ENCODE assay signal across 18 cellular contexts in genomic region chr10:6037422-6037821, GRCh38. TPM values are rescaled to one million over a fixed set of nuclear protein-coding genes. Genes with fewer than 3 reads are reported as not detected.
A peak's percentile ranks its signal among the peaks of the same experiment; 100 is the strongest.
DNase-seq lines count a peak whose midpoint lies in the region; ATAC-seq and TF ChIP-seq lines count a peak whose summit lies in the region.
"Had no signal": no experiment of that assay in that cellular context is flagged by ENCODE, and none has a peak within 500 bp of the region (broad histone marks: within the 10 kb centered on the region; RNA-seq: fewer than 3 reads in every experiment).

No MANE protein-coding gene starts in this region.

- POLR2A ChIA-PET in activated B cell treated with CpG ODN at 0.5 μM for 24 hours (lab: Charles Lee), result interaction anchor here (0.7 to 4.3 kb wide), 4 partner anchors 10 to 197 kb away, joined by 3 to 24 read pairs (median 6); no protein-coding TSS in a partner anchor

- intact Hi-C loops in activated B cell treated with CpG ODN at 0.5 μM for 24 hours (cut with micrococcal nuclease), result loop anchor here (2.0 kb wide), 2 partner anchors 13 to 23 kb away; no protein-coding TSS in a partner anchor

- DNase-seq in stimulated activated CD4-positive, alpha-beta T cell treated with anti-CD3 and anti-CD28 coated beads, Interleukin-15, amount 100 ng/mL, for 24 hours, result peak; percentile 15
- no peak for DNase-seq in stimulated activated CD4-positive, alpha-beta T cell treated with anti-CD3 and anti-CD28 coated beads, Interleukin-4, amount 100 ng/mL, for 4 hours
- DNase-seq in activated B cell treated with CpG ODN at 0.5 μM for 24 hours (no peak), ecto neural progenitor cell (ENCODE audit: low spot score) (peak; percentile 20), trophoblast cell (no peak), DMS 273 treated with DMSO at 0.1 percent for 48 hours (lab: John Stamatoyannopoulos, UW) (no peak)
- DNase-seq in stimulated activated naive B cell treated with anti-CD40 and anti-IgM and Interleukin-4, amounts not matched to agents 10 μg/mL and 1 μg/mL and 100 μg/mL, for 72 hours, result no peak
- DNase-seq: activated CD4-positive, CD25-positive, alpha-beta regulatory T cell treated with anti-CD3 and anti-CD28 coated beads, Interleukin-2, amount 50 U/mL, for 72 hours; lower lobe of right lung; NCI-H1930; NCI-H526 treated with DMSO at 0.1 percent for 48 hours; retina had no signal

- peak overlapping the region; percentile 70 for H3K27ac Mint-ChIP-seq in activated B cell treated with CpG ODN at 0.5 μM for 24 hours
- peak overlapping the region; percentile 65 for H3K27ac Mint-ChIP-seq in stimulated activated naive B cell treated with anti-CD40 and anti-IgM and Interleukin-4, amounts not matched to agents 10 μg/mL and 1 μg/mL and 100 μg/mL, for 72 hours
- H3K27ac Mint-ChIP-seq: neural progenitor cell, type B pancreatic cell had no signal

- H4K12ac ChIP-seq in trophoblast cell (ENCODE audit: low read depth, low read length), result no peak overlapping the region

- no peaks in the 10 kb centered on the region for H3K9me3 ChIP-seq in trophoblast cell (ENCODE audit: insufficient read depth, low read depth, low read length)
- H3K9me3 ChIP-seq: adrenal gland, HAP-1, lower lobe of right lung had no signal

- H3K18ac ChIP-seq in trophoblast cell (ENCODE audit: low read length), result no peak overlapping the region

- H4K91ac ChIP-seq in trophoblast cell (ENCODE audit: low read depth, low read length), result no peak overlapping the region

- no peak overlapping the region for H3K14ac ChIP-seq in trophoblast cell (ENCODE audit: low read length)

- peak overlapping the region; percentile 24 for H3K4me3 Mint-ChIP-seq in activated B cell treated with CpG ODN at 0.5 μM for 24 hours
- no peak overlapping the region for H3K4me3 Mint-ChIP-seq in stimulated activated naive B cell treated with anti-CD40 and anti-IgM and Interleukin-4, amounts not matched to agents 10 μg/mL and 1 μg/mL and 100 μg/mL, for 72 hours
- H3K4me3 Mint-ChIP-seq: neural progenitor cell, type B pancreatic cell had no signal

- H3K27me3 Mint-ChIP-seq in activated B cell treated with CpG ODN at 0.5 μM for 24 hours, result no peaks in the 10 kb centered on the region
- no peaks in the 10 kb centered on the region for H3K27me3 Mint-ChIP-seq in stimulated activated naive B cell treated with anti-CD40 and anti-IgM and Interleukin-4, amounts not matched to agents 10 μg/mL and 1 μg/mL and 100 μg/mL, for 72 hours

- H4K8ac ChIP-seq in trophoblast cell (ENCODE audit: low read depth, low read length), result no peak overlapping the region

- no peaks in the 10 kb centered on the region for H3K79me1 ChIP-seq in trophoblast cell (ENCODE audit: low read length)

- H2AK5ac ChIP-seq in trophoblast cell (ENCODE audit: low read length), result no peak overlapping the region

- H2AFZ ChIP-seq in trophoblast cell (ENCODE audit: insufficient read depth, low read length, poor library complexity), result no peak overlapping the region
- H2AFZ ChIP-seq: neural progenitor cell had no signal

- H3K36me3 ChIP-seq in trophoblast cell (ENCODE audit: control insufficient read depth in 1 of 2, insufficient read depth in 2 of 2, low read length in 2 of 2), result no peaks in the 10 kb centered on the region
- H3K36me3 ChIP-seq: adrenal gland, HAP-1, lower lobe of right lung, neural progenitor cell had no signal

- H2BK12ac ChIP-seq in trophoblast cell (ENCODE audit: low read length), result no peak overlapping the region

- no peak overlapping the region for H3K4me3 ChIP-seq in trophoblast cell (ENCODE audit: low read depth, low read length)
- H3K4me3 ChIP-seq: adrenal gland, HAP-1, lower lobe of right lung, neural progenitor cell had no signal

- TF ChIP-seq CTCF in activated B cell treated with CpG ODN at 0.5 μM for 24 hours (IDR thresholded peaks at IDR 0.05), result no peak

- ATAC-seq in activated B cell treated with CpG ODN at 0.5 μM for 24 hours (ENCODE audit: low read depth) (peak; percentile 14), esophagus mucosa (no peak)
- ATAC-seq in stimulated activated naive B cell treated with anti-CD40 and anti-IgM and Interleukin-4, amounts not matched to agents 10 μg/mL and 1 μg/mL and 100 μg/mL, for 72 hours (replicated peaks), result peak in 1 of 2 donors; percentile 33
- ATAC-seq: lower lobe of right lung had no signal

- H3K36me3 Mint-ChIP-seq in activated B cell treated with CpG ODN at 0.5 μM for 24 hours (ENCODE audit: low read depth), result peaks cover 82% of the 10 kb centered on the region
- peaks cover 14 to 45% of the 10 kb centered on the region in 2 donors for H3K36me3 Mint-ChIP-seq in stimulated activated naive B cell treated with anti-CD40 and anti-IgM and Interleukin-4, amounts not matched to agents 10 μg/mL and 1 μg/mL and 100 μg/mL, for 72 hours
- H3K36me3 Mint-ChIP-seq: neural progenitor cell, type B pancreatic cell had no signal

- H3K79me2 ChIP-seq in trophoblast cell (ENCODE audit: control insufficient read depth, insufficient read depth, low read length, poor library complexity), result no peaks in the 10 kb centered on the region

- CTCF ChIA-PET in activated B cell treated with CpG ODN at 0.5 μM for 24 hours (lab: Charles Lee), result interaction anchor here (1.0 kb wide), 1 partner anchor 49 kb away, joined by 3 read pairs; no protein-coding TSS in a partner anchor

- H2BK5ac ChIP-seq in trophoblast cell (ENCODE audit: low read depth, low read length, poor library complexity), result no peak overlapping the region

- H3K9me3 Mint-ChIP-seq in activated B cell treated with CpG ODN at 0.5 μM for 24 hours, result no peaks in the 10 kb centered on the region
- peaks cover 0 to 6% of the 10 kb centered on the region in 2 donors for H3K9me3 Mint-ChIP-seq in stimulated activated naive B cell treated with anti-CD40 and anti-IgM and Interleukin-4, amounts not matched to agents 10 μg/mL and 1 μg/mL and 100 μg/mL, for 72 hours
- H3K9me3 Mint-ChIP-seq: neural progenitor cell, type B pancreatic cell had no signal

- H3K4me1 Mint-ChIP-seq in activated B cell treated with CpG ODN at 0.5 μM for 24 hours, result peaks cover 59% of the 10 kb centered on the region
- H3K4me1 Mint-ChIP-seq in stimulated activated naive B cell treated with anti-CD40 and anti-IgM and Interleukin-4, amounts not matched to agents 10 μg/mL and 1 μg/mL and 100 μg/mL, for 72 hours, result peaks cover 29 to 49% of the 10 kb centered on the region in 2 donors
- H3K4me1 Mint-ChIP-seq: neural progenitor cell had no signal

- H3K23ac ChIP-seq in trophoblast cell (ENCODE audit: low read length), result no peak overlapping the region

- no peaks in the 10 kb centered on the region for H3K4me1 ChIP-seq in trophoblast cell (ENCODE audit: control insufficient read depth in 1 of 2, insufficient read depth in 2 of 2, low read length in 2 of 2)
- H3K4me1 ChIP-seq: HAP-1 had no signal

- H3K9ac ChIP-seq in trophoblast cell (ENCODE audit: low read length), result no peak overlapping the region
- H3K9ac ChIP-seq: neural progenitor cell had no signal

- H3K27me3 ChIP-seq in trophoblast cell (ENCODE audit: insufficient read depth, low read length), result no peaks in the 10 kb centered on the region
- H3K27me3 ChIP-seq: adrenal gland, neural progenitor cell had no signal

- no peak overlapping the region for H3K4me2 ChIP-seq in trophoblast cell (ENCODE audit: low read length)
- H3K4me2 ChIP-seq: neural progenitor cell had no signal

- WGBS in trophoblast cell (ENCODE audit: extremely low coverage, insufficient coverage, insufficient read length), result no CpG with 5 or more reads among the region's 8 CpGs

- H3K27ac ChIP-seq in trophoblast cell (ENCODE audit: low read depth, low read length), result no peak overlapping the region
- H3K27ac ChIP-seq: adrenal gland, lower lobe of right lung, neural progenitor cell had no signal

- H3K4ac ChIP-seq in trophoblast cell (ENCODE audit: low read depth, low read length), result no peak overlapping the region

- H2BK120ac ChIP-seq in trophoblast cell (ENCODE audit: insufficient read depth, low read length, poor library complexity), result no peak overlapping the region

RNA-seq across cellular contexts. Expression of gene IL2RA, which starts 24.7 kb away (rescaled TPM):
- total RNA-seq in activated B cell treated with CpG ODN at 0.5 μM for 24 hours (151 and 160 TPM in 2 replicates), esophagus mucosa (1.4 TPM)
- polyA plus RNA-seq in trophoblast cell (2013), result not detected in 2 replicates
- total RNA-seq: Daoy had no signal

RNA-seq across cellular contexts. Expression of gene RBM17, which starts 51.4 kb away (rescaled TPM):
- 207 and 209 TPM in 2 replicates for total RNA-seq in activated B cell treated with CpG ODN at 0.5 μM for 24 hours
- 106 and 108 TPM in 2 replicates for polyA plus RNA-seq in trophoblast cell (2013)
- total RNA-seq in esophagus mucosa, result 57.5 TPM

Comparison
In these comparisons a context has a peak if more than half of its experiments do, and no peak if none do; other contexts are left out.
1. DNase-seq: peak in stimulated activated CD4-positive, alpha-beta T cell treated with anti-CD3 and anti-CD28 coated beads, Interleukin-15, amount 100 ng/mL, for 24 hours (single experiment) and ecto neural progenitor cell (single experiment); none in stimulated activated CD4-positive, alpha-beta T cell treated with anti-CD3 and anti-CD28 coated beads, Interleukin-4, amount 100 ng/mL, for 4 hours (0 of 2), activated B cell treated with CpG ODN at 0.5 μM for 24 hours (single experiment), stimulated activated naive B cell treated with anti-CD40 and anti-IgM and Interleukin-4, amounts not matched to agents 10 μg/mL and 1 μg/mL and 100 μg/mL, for 72 hours (single experiment), trophoblast cell (0 of 2) and DMS 273 treated with DMSO at 0.1 percent for 48 hours (single experiment).
2. RNA of gene IL2RA, which starts 24.7 kb away (total RNA-seq): 151 to 160 TPM in activated B cell treated with CpG ODN at 0.5 μM for 24 hours; 1.4 TPM in esophagus mucosa (single experiment); every median in the first group is over 10 times any median in the second.